In genomic region chr1:226940029-226940805, GRCh38 we compare ENCODE assay signal across 8 cellular contexts. TPM values are rescaled to one million over a fixed set of nuclear protein-coding genes. Genes with fewer than 3 reads are reported as not detected.
A peak's percentile ranks its signal among the peaks of the same experiment; 100 is the strongest.
DNase-seq lines count a peak whose midpoint lies in the region; ATAC-seq and TF ChIP-seq lines count a peak whose summit lies in the region.

Gene COQ8A (plus strand): TSS chr1:226940294. CDS start chr1:226961386, 21,092 bp downstream.

- H3K36me3 Mint-ChIP-seq in activated naive CD8-positive, alpha-beta T cell treated with anti-CD3 and anti-CD28 coated beads, Interleukin-2, amount 10 ng/mL, durations not matched to agents 7 days and 5 days = peaks cover 9% of the 10 kb centered on the region
- peaks cover 4% of the 10 kb centered on the region for H3K36me3 Mint-ChIP-seq in glutamatergic neuron (ENCODE audit: unreplicated experiment)

- H3K4me3 Mint-ChIP-seq in activated naive CD8-positive, alpha-beta T cell treated with anti-CD3 and anti-CD28 coated beads, Interleukin-2, amount 10 ng/mL, durations not matched to agents 7 days and 5 days = peak within 1 kb of the TSS; percentile 86
- H3K4me3 Mint-ChIP-seq in glutamatergic neuron (ENCODE audit: unreplicated experiment) = peak within 1 kb of the TSS; percentile 90

- TF ChIP-seq CTCF in glutamatergic neuron (IDR thresholded peaks at IDR 0.05; ENCODE audit: partially characterized antibody, unreplicated experiment) = no peak
- TF ChIP-seq CTCF in omental fat pad (IDR thresholded peaks at IDR 0.05) = no peak

- H3K27me3 Mint-ChIP-seq in activated naive CD8-positive, alpha-beta T cell treated with anti-CD3 and anti-CD28 coated beads, Interleukin-2, amount 10 ng/mL, durations not matched to agents 7 days and 5 days = peaks cover 2% of the 10 kb centered on the region
- H3K27me3 Mint-ChIP-seq in glutamatergic neuron (ENCODE audit: unreplicated experiment) = peaks cover 9% of the 10 kb centered on the region

- DNase-seq in NCI-H1417 (lab: John Stamatoyannopoulos, UW) = peak; percentile 96 to 100 (median 100)
- peak; percentile 90 to 96 for DNase-seq in SW 1271 (lab: John Stamatoyannopoulos, UW)
- DNase-seq in activated naive CD8-positive, alpha-beta T cell treated with anti-CD3 and anti-CD28 coated beads, Interleukin-2, amount 10 ng/mL, durations not matched to agents 7 days and 5 days = peak; percentile 99
- peak; percentile 100 for DNase-seq in glutamatergic neuron
- DNase-seq in omental fat pad (ENCODE audit: low spot score) = peak; percentile 90

- peak within 1 kb of the TSS; percentile 98 for H3K27ac ChIP-seq in temporal lobe (ENCODE audit: low read depth, low read length)

- peak within 1 kb of the TSS; percentile 96 for H3K27ac Mint-ChIP-seq in activated naive CD8-positive, alpha-beta T cell treated with anti-CD3 and anti-CD28 coated beads, Interleukin-2, amount 10 ng/mL, durations not matched to agents 7 days and 5 days
- H3K27ac Mint-ChIP-seq in glutamatergic neuron (ENCODE audit: unreplicated experiment) = peak within 1 kb of the TSS; percentile 91

- peaks cover 8% of the 10 kb centered on the region for H3K9me3 Mint-ChIP-seq in activated naive CD8-positive, alpha-beta T cell treated with anti-CD3 and anti-CD28 coated beads, Interleukin-2, amount 10 ng/mL, durations not matched to agents 7 days and 5 days
- peaks cover 24% of the 10 kb centered on the region for H3K9me3 Mint-ChIP-seq in glutamatergic neuron (ENCODE audit: unreplicated experiment)

- peak within 1 kb of the TSS; percentile 81 for H3K4me3 ChIP-seq in GM08714 (ENCODE audit: low read length)

- POLR2A ChIA-PET in activated naive CD8-positive, alpha-beta T cell treated with anti-CD3 and anti-CD28 coated beads, Interleukin-2, amount 10 ng/mL, durations not matched to agents 7 days and 5 days (lab: Charles Lee) = interaction anchor here (1.1 to 3.9 kb wide), 4 partner anchors 9 to 110 kb away, joined by 3 to 69 read pairs (median 4); partner anchors contain the start of gene PSEN2

- ATAC-seq in HG02763 (IDR thresholded peaks at IDR 0.05; ENCODE audit: unreplicated experiment) (peak; percentile 96), omental fat pad (ENCODE audit: low FRiP score) (peak; percentile 99)
- peak; percentile 97 for ATAC-seq in activated naive CD8-positive, alpha-beta T cell treated with anti-CD3 and anti-CD28 coated beads, Interleukin-2, amount 10 ng/mL, durations not matched to agents 7 days and 5 days (ENCODE audit: low read depth)

- H3K4me1 Mint-ChIP-seq in activated naive CD8-positive, alpha-beta T cell treated with anti-CD3 and anti-CD28 coated beads, Interleukin-2, amount 10 ng/mL, durations not matched to agents 7 days and 5 days = peaks cover 23% of the 10 kb centered on the region
- H3K4me1 Mint-ChIP-seq in glutamatergic neuron (ENCODE audit: low read depth, unreplicated experiment) = peaks cover 40% of the 10 kb centered on the region

RNA-seq across cellular contexts. Expression of gene COQ8A, which starts in this region (rescaled TPM):
- total RNA-seq in activated naive CD8-positive, alpha-beta T cell treated with anti-CD3 and anti-CD28 coated beads, Interleukin-2, amount 10 ng/mL, durations not matched to agents 7 days and 5 days = 10 to 100 TPM; 28.6 to 30.2 TPM
- total RNA-seq in glutamatergic neuron (ENCODE audit: unreplicated experiment) (41.9 TPM), omental fat pad (100 to 1,000 TPM; 118 to 175 (median 140) TPM), temporal lobe (16.7 TPM)

Comparison
In these comparisons a context has a peak if more than half of its experiments do, and no peak if none do; other contexts are left out.
1. Peak in every context shown above with its lines: DNase-seq, ATAC-seq, H3K4me3 ChIP-seq and H3K27ac ChIP-seq.